In the genomic region with DNA sequence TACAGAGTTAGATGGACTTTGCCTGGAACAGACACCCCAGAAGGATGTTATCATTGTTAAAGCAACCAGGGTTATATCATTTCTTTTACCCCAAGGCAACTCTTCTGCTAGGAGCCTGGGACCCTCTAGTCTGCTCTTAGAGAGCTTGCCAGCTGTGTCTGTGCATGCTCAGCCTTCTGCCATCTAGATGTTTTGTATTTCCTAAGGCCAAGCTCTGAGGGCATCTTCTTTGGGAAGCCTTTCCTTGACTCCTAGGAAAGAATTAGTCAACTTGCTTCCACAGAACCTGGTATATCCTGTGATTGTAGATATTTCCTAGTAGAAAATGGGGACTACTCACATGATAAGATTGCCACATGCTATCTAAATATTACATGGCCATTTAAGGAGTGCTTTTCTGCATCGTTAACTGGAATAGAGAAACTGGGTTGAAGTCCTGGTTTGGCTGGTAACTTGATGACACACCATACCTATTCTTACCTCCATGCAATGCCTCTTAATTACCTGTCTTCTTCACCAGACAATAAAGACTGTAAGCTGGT, we compare ENCODE assay signal across 10 cellular contexts.
DNase-seq lines count a peak whose midpoint lies in the region; ATAC-seq and TF ChIP-seq lines count a peak whose summit lies in the region.
"Had no signal": no experiment of that assay in that cellular context is flagged by ENCODE, and none has a peak within 500 bp of the region (broad histone marks: within the 10 kb centered on the region; RNA-seq: fewer than 3 reads in every experiment).

No MANE protein-coding gene starts in this region.

- no peak overlapping the region for H4K5ac ChIP-seq in IMR-90 (ENCODE audit: low read depth, low read length)

- TF ChIP-seq RAD21 in IMR-90 (IDR thresholded peaks at IDR 0.05; ENCODE audit: low read length), result no peak

- H4K91ac ChIP-seq in IMR-90 (ENCODE audit: insufficient read depth, low read depth, low read length), result no peak overlapping the region

- H3K56ac ChIP-seq in IMR-90 (ENCODE audit: extremely low read depth, insufficient read depth, low read length), result no peak overlapping the region

- peak overlapping the region; percentile 51 for H3K27ac ChIP-seq in CD4-positive, alpha-beta T cell (ENCODE audit: low read depth, low read length)
- H3K27ac ChIP-seq in IMR-90 (ENCODE audit: insufficient read depth, low read length), result no peak overlapping the region
- peak overlapping the region; percentile 60 to 77 for H3K27ac ChIP-seq in breast epithelium
- no peak overlapping the region for H3K27ac ChIP-seq in neural progenitor cell

- TF ChIP-seq POLR2A in IMR-90 (IDR thresholded peaks at IDR 0.05; ENCODE audit: low read depth, low read length), result no peak
- TF ChIP-seq POLR2A in breast epithelium (IDR thresholded peaks at IDR 0.05), result no peak

- H4K8ac ChIP-seq in IMR-90 (ENCODE audit: low read depth in 2 of 2, low read length in 2 of 2), result no peak overlapping the region

- no peaks in the 10 kb centered on the region for H3K36me3 ChIP-seq in IMR-90 (ENCODE audit: control insufficient read depth, insufficient read depth, low read length)
- H3K36me3 ChIP-seq in breast epithelium, result no peaks in the 10 kb centered on the region
- no peaks in the 10 kb centered on the region for H3K36me3 ChIP-seq in neural progenitor cell

- H3K79me1 ChIP-seq in IMR-90 (ENCODE audit: low read depth in 1 of 2, low read length in 2 of 2), result peaks cover 9 to 23% of the 10 kb centered on the region in 2 experiments

- no peak for TF ChIP-seq CTCF in CD4-positive, alpha-beta T cell (IDR thresholded peaks at IDR 0.05)
- no peak for TF ChIP-seq CTCF in IMR-90 (conservative IDR thresholded peaks at IDR 0.05; ENCODE audit: low read depth, low read length)
- TF ChIP-seq CTCF in breast epithelium (IDR thresholded peaks at IDR 0.05), result no peak
- TF ChIP-seq CTCF in neural progenitor cell (IDR thresholded peaks at IDR 0.05), result no peak

- H3K9me1 ChIP-seq in IMR-90 (ENCODE audit: insufficient read depth, low read length), result peaks cover 10% of the 10 kb centered on the region

- no peak overlapping the region for H2BK5ac ChIP-seq in IMR-90 (ENCODE audit: low read depth, low read length, poor library complexity, severe bottlenecking)

- H3K27ac Mint-ChIP-seq in CD4-positive, alpha-beta T cell, result peak overlapping the region; percentile 85
- H3K27ac Mint-ChIP-seq in naive thymus-derived CD8-positive, alpha-beta T cell, result peak overlapping the region; percentile 73 to 96 (median 94)
- no peak overlapping the region for H3K27ac Mint-ChIP-seq in neural progenitor cell

- no peak for ATAC-seq in CD4-positive, alpha-beta T cell (ENCODE audit: poor library complexity)
- ATAC-seq in IMR-90 (ENCODE audit: low read depth), result no peak
- ATAC-seq in naive thymus-derived CD8-positive, alpha-beta T cell, result peak; percentile 12 to 21
- no peak for ATAC-seq in Right ventricle myocardium inferior

- no peak overlapping the region for H3K14ac ChIP-seq in IMR-90 (replicated peaks; ENCODE audit: low read depth, low read length)

- H3K18ac ChIP-seq in IMR-90 (ENCODE audit: low read depth, low read length), result no peak overlapping the region

- H3K27me3 Mint-ChIP-seq in CD4-positive, alpha-beta T cell, result no peaks in the 10 kb centered on the region
- H3K27me3 Mint-ChIP-seq in naive thymus-derived CD8-positive, alpha-beta T cell, result no peaks in the 10 kb centered on the region
- no peaks in the 10 kb centered on the region for H3K27me3 Mint-ChIP-seq in neural progenitor cell (ENCODE audit: insufficient read depth, low read depth)

- no peak for DNase-seq in CD4-positive, alpha-beta T cell
- DNase-seq in IMR-90, result no peak
- no peak for DNase-seq in breast epithelium (ENCODE audit: low spot score in 2 of 2)
- DNase-seq in naive thymus-derived CD8-positive, alpha-beta T cell, result no peak
- no peak for DNase-seq in putamen (ENCODE audit: low spot score)
- DNase-seq in EL, result no peak
- no peak for DNase-seq in neural progenitor cell (ENCODE audit: low spot score)
- DNase-seq in Right ventricle myocardium inferior (ENCODE audit: missing footprints), result no peak
- DNase-seq: activated gamma-delta T cell treated with Interleukin-2 at 50 U/mL for 16 hours, NCI-H524 had no signal

- no TSS peak for BruUV-seq in IMR-90 (replicated peaks; lab: Mats Ljungman, UMichigan)

- H4K20me1 ChIP-seq in IMR-90 (ENCODE audit: insufficient read depth, low read length), result no peaks in the 10 kb centered on the region; the same call in 1 of the 2 replicates
- H4K20me1 ChIP-seq in neural progenitor cell (ENCODE audit: low read depth), result no peaks in the 10 kb centered on the region

- no peak overlapping the region for H2AK5ac ChIP-seq in IMR-90 (ENCODE audit: low read depth, low read length)

- dilution Hi-C loops in IMR-90 (cut with HindIII; ENCODE audit: low sequenced_read_pairs, unreplicated experiment), result no loop called here

- POLR2A ChIA-PET in CD4-positive, alpha-beta T cell (lab: Charles Lee), result interaction anchor here (0.8 to 5.6 kb wide), 24 partner anchors 8 to 152 kb away, joined by 3 to 56 read pairs (median 4); partner anchors contain the start of genes RHOG and STIM1
- POLR2A ChIA-PET in IMR-90 (lab: Charles Lee; ENCODE audit: unreplicated experiment), result no interaction called here
- POLR2A ChIA-PET in naive thymus-derived CD8-positive, alpha-beta T cell (lab: Charles Lee), result interaction anchor here (0.6 to 13.0 kb wide), 14 partner anchors 9 to 134 kb away, joined by 3 to 139 read pairs (median 4); partner anchors contain the start of genes RHOG and STIM1

- peaks cover 89% of the 10 kb centered on the region for H3K4me1 Mint-ChIP-seq in CD4-positive, alpha-beta T cell (ENCODE audit: low read depth)
- peaks cover 52 to 93% (median 91%) of the 10 kb centered on the region in 4 donors for H3K4me1 Mint-ChIP-seq in naive thymus-derived CD8-positive, alpha-beta T cell
- H3K4me1 Mint-ChIP-seq in neural progenitor cell, result peaks cover 3% of the 10 kb centered on the region

- H3K4me2 ChIP-seq in IMR-90 (ENCODE audit: low read depth, low read length), result no peak overlapping the region
- H3K4me2 ChIP-seq in neural progenitor cell, result no peak overlapping the region

- no peaks in the 10 kb centered on the region for H3F3A ChIP-seq in neural progenitor cell (ENCODE audit: low read depth)

- peak overlapping the region; percentile 26 for H3K4me3 Mint-ChIP-seq in CD4-positive, alpha-beta T cell
- peak overlapping the region; percentile 16 to 74 (median 65) for H3K4me3 Mint-ChIP-seq in naive thymus-derived CD8-positive, alpha-beta T cell
- H3K4me3 Mint-ChIP-seq in neural progenitor cell, result no peak overlapping the region

- peaks cover 20% of the 10 kb centered on the region for H3K36me3 Mint-ChIP-seq in CD4-positive, alpha-beta T cell (ENCODE audit: low read depth)
- H3K36me3 Mint-ChIP-seq in naive thymus-derived CD8-positive, alpha-beta T cell, result peaks cover 0 to 9% (median 0%) of the 10 kb centered on the region in 3 donors
- no peaks in the 10 kb centered on the region for H3K36me3 Mint-ChIP-seq in neural progenitor cell

- no peaks in the 10 kb centered on the region for H3K9me3 ChIP-seq in CD4-positive, alpha-beta T cell (ENCODE audit: control insufficient read depth, low read length)
- H3K9me3 ChIP-seq in IMR-90 (ENCODE audit: control insufficient read depth, insufficient read depth, low read length) (no peaks in the 10 kb centered on the region), breast epithelium (no peaks in the 10 kb centered on the region), neural progenitor cell (ENCODE audit: low read depth) (no peaks in the 10 kb centered on the region)

- H3K27me3 ChIP-seq in CD4-positive, alpha-beta T cell (ENCODE audit: control insufficient read depth, insufficient read depth, low read length), result no peaks in the 10 kb centered on the region
- H3K27me3 ChIP-seq in IMR-90 (ENCODE audit: control insufficient read depth, insufficient read depth, low read length) (no peaks in the 10 kb centered on the region), breast epithelium (no peaks in the 10 kb centered on the region), neural progenitor cell (no peaks in the 10 kb centered on the region)

- no peak overlapping the region for H2BK120ac ChIP-seq in IMR-90 (ENCODE audit: low read depth, low read length)

- H2AFZ ChIP-seq in IMR-90 (replicated peaks; ENCODE audit: low read length, poor library complexity), result no peak overlapping the region
- no peak overlapping the region for H2AFZ ChIP-seq in neural progenitor cell (replicated peaks)

- H2BK15ac ChIP-seq in IMR-90 (ENCODE audit: low read depth, low read length), result 0 out of 3 replicates have a peak overlapping the region, but pooled peaks have one; percentile 15

- intact Hi-C loops in CD4-positive, alpha-beta T cell (cut with DNase I, micrococcal nuclease), result loop anchor here (1.0 to 5.0 kb wide), 2 partner anchors 129 kb away; no protein-coding TSS in a partner anchor
- intact Hi-C loops in IMR-90 (cut with micrococcal nuclease), result loop anchor here (5.0 kb wide), 1 partner anchor 86 kb away; the partner anchor contains the start of gene STIM1
- intact Hi-C loops in breast epithelium (cut with DNase I; ENCODE audit: low total_unique reads), result no loop called here
- intact Hi-C loops in Right ventricle myocardium inferior (cut with DNase I), result loop anchor here (5.0 kb wide), 1 partner anchor 36 kb away; no protein-coding TSS in a partner anchor

- no CpG with 5 or more reads among the region's 1 CpG for WGBS in IMR-90 (ENCODE audit: extremely low coverage in 2 of 2, insufficient read length in 1 of 2), 2 experiments

- H3K9ac ChIP-seq in IMR-90 (ENCODE audit: low read depth, low read length), result no peak overlapping the region
- no peak overlapping the region for H3K9ac ChIP-seq in neural progenitor cell

- no peaks in the 10 kb centered on the region for H3K9me3 Mint-ChIP-seq in CD4-positive, alpha-beta T cell
- peaks cover 0 to 2% (median 0%) of the 10 kb centered on the region in 9 donors for H3K9me3 Mint-ChIP-seq in naive thymus-derived CD8-positive, alpha-beta T cell
- H3K9me3 Mint-ChIP-seq in neural progenitor cell, result no peaks in the 10 kb centered on the region

- H3K4me3 ChIP-seq in IMR-90 (ENCODE audit: insufficient read depth, low read depth, low read length) (no peak overlapping the region), breast epithelium (no peak overlapping the region), neural progenitor cell (no peak overlapping the region)

- H2AK9ac ChIP-seq in IMR-90 (replicated peaks; ENCODE audit: low read depth, low read length, poor library complexity), result no peak overlapping the region

- CTCF ChIA-PET in CD4-positive, alpha-beta T cell (lab: Charles Lee), result interaction anchor here (0.6 to 3.7 kb wide), 11 partner anchors 10 to 129 kb away, joined by 3 to 14 read pairs (median 4); partner anchors contain the start of gene STIM1
- CTCF ChIA-PET in IMR-90 (lab: Yijun Ruan, JAX), result interaction anchor here (1.5 kb wide), 1 partner anchor 9 kb away, joined by 3 read pairs; no protein-coding TSS in a partner anchor

- no peak overlapping the region for H2BK20ac ChIP-seq in IMR-90 (ENCODE audit: low read depth, low read length)

- no peaks in the 10 kb centered on the region for H3K79me2 ChIP-seq in neural progenitor cell (ENCODE audit: low read depth)

- H3K4me1 ChIP-seq in IMR-90 (ENCODE audit: control insufficient read depth, insufficient read depth, low read length) (peaks cover 29% of the 10 kb centered on the region), breast epithelium (peaks cover 13 to 48% of the 10 kb centered on the region in 2 donors), neural progenitor cell (no peaks in the 10 kb centered on the region)

- H3K23ac ChIP-seq in IMR-90 (ENCODE audit: low read depth, low read length), result no peak overlapping the region

- no peak overlapping the region for H3K4ac ChIP-seq in IMR-90 (ENCODE audit: low read depth, low read length)

- in situ Hi-C loops in IMR-90 (cut with MboI; ENCODE audit: low sequenced_read_pairs), result no loop called here

Comparison
In these comparisons a context has a peak if more than half of its experiments do, and no peak if none do; other contexts are left out.
1. ATAC-seq: peak in naive thymus-derived CD8-positive, alpha-beta T cell (2 of 2); none in CD4-positive, alpha-beta T cell (single experiment), IMR-90 (single experiment) and Right ventricle myocardium inferior (single experiment).
2. H3K27ac ChIP-seq: peak in CD4-positive, alpha-beta T cell (single experiment) and breast epithelium (2 of 2); none in IMR-90 (single experiment) and neural progenitor cell (single experiment).